In genomic region chr12:123149828-123150272, GRCh38 we compare ENCODE assay signal across 8 cellular contexts.
DNase-seq lines count a peak whose midpoint lies in the region; ATAC-seq lines count a peak whose summit lies in the region.

No MANE protein-coding gene starts in this region.

- no peaks in the 10 kb centered on the region for H3K27me3 ChIP-seq in adipocyte (replicated peaks; ENCODE audit: control insufficient read depth, insufficient read depth, low read length)
- peaks cover 49% of the 10 kb centered on the region for H3K27me3 ChIP-seq in iPS-20b (ENCODE audit: insufficient read depth, low read length)

- H3K27ac ChIP-seq in KOPT-K1 (ENCODE audit: low read depth, low read length, poor library complexity, severe bottlenecking), result peak overlapping the region; percentile 89
- no peak overlapping the region for H3K27ac ChIP-seq in iPS-20b (ENCODE audit: low read length)

- H3K4me1 Mint-ChIP-seq in stimulated activated naive CD8-positive, alpha-beta T cell treated with anti-CD3 and anti-CD28 coated beads, Interleukin-15, amount 100 ng/mL, for 72 hours, result peaks cover 33% of the 10 kb centered on the region

- H3K4me3 ChIP-seq in adipocyte (ENCODE audit: low read length), result peak overlapping the region; percentile 84
- peak overlapping the region; percentile 67 for H3K4me3 ChIP-seq in iPS-20b (ENCODE audit: low read length)

- H3K9me3 Mint-ChIP-seq in stimulated activated naive CD8-positive, alpha-beta T cell treated with anti-CD3 and anti-CD28 coated beads, Interleukin-15, amount 100 ng/mL, for 72 hours, result no peaks in the 10 kb centered on the region

- H3K9ac ChIP-seq in adipocyte (ENCODE audit: low read length) (peak overlapping the region; percentile 87), iPS-20b (ENCODE audit: low read depth, low read length) (no peak overlapping the region; the same call in 1 of the 2 replicates)

- H3K4me1 ChIP-seq in adipocyte (ENCODE audit: control insufficient read depth, insufficient read depth, low read length), result peaks cover 15% of the 10 kb centered on the region
- peaks cover 28% of the 10 kb centered on the region for H3K4me1 ChIP-seq in iPS-20b (ENCODE audit: insufficient read depth, low read length)

- H3K27me3 Mint-ChIP-seq in stimulated activated naive CD8-positive, alpha-beta T cell treated with anti-CD3 and anti-CD28 coated beads, Interleukin-15, amount 100 ng/mL, for 72 hours, result no peaks in the 10 kb centered on the region

- peak overlapping the region; percentile 86 to 94 for H3K27ac Mint-ChIP-seq in stimulated activated naive CD8-positive, alpha-beta T cell treated with anti-CD3 and anti-CD28 coated beads, Interleukin-15, amount 100 ng/mL, for 72 hours

- H3K4me3 Mint-ChIP-seq in stimulated activated naive CD8-positive, alpha-beta T cell treated with anti-CD3 and anti-CD28 coated beads, Interleukin-15, amount 100 ng/mL, for 72 hours, result peak overlapping the region; percentile 74 to 91

- H3K9me3 ChIP-seq in KOPT-K1 (ENCODE audit: insufficient read depth, low read length, poor library complexity, severe bottlenecking) (no peaks in the 10 kb centered on the region), adipocyte (ENCODE audit: control insufficient read depth, low read length) (no peaks in the 10 kb centered on the region), iPS-20b (ENCODE audit: insufficient read depth, low read depth, low read length) (no peaks in the 10 kb centered on the region)

- no peak for ATAC-seq in stimulated activated naive CD8-positive, alpha-beta T cell treated with anti-CD3 and anti-CD28 coated beads, Interleukin-15, amount 100 ng/mL, for 72 hours
- ATAC-seq in HG03521 (IDR thresholded peaks at IDR 0.05; ENCODE audit: unreplicated experiment), result no peak

- DNase-seq in adipocyte (ENCODE audit: low read depth) (no peak), NOMO-1 treated with DMSO at 0.1 percent for 48 hours (lab: John Stamatoyannopoulos, UW; ENCODE audit: unreplicated experiment) (no peak), hepatic stellate cell (ENCODE audit: low spot score) (no peak)
- DNase-seq in stimulated activated naive CD8-positive, alpha-beta T cell treated with anti-CD3 and anti-CD28 coated beads, Interleukin-15, amount 100 ng/mL, for 72 hours, result no peak
- DNase-seq in activated CD4-positive, CD25-positive, alpha-beta regulatory T cell (lab: John Stamatoyannopoulos, UW), result no peak

- H3K36me3 ChIP-seq in KOPT-K1 (ENCODE audit: insufficient read depth, low read length), result peaks cover 37% of the 10 kb centered on the region
- H3K36me3 ChIP-seq in adipocyte (ENCODE audit: control insufficient read depth, insufficient read depth, low read length, severe bottlenecking), result no peaks in the 10 kb centered on the region
- no peaks in the 10 kb centered on the region for H3K36me3 ChIP-seq in iPS-20b (ENCODE audit: insufficient read depth, low read depth, low read length)
